ENCODE assay signal across 8 cellular contexts in genomic region chr1:53196485-53197271, GRCh38. TPM values are rescaled to one million over a fixed set of nuclear protein-coding genes. Genes with fewer than 3 reads are reported as not detected.
A peak's percentile ranks its signal among the peaks of the same experiment; 100 is the strongest.
DNase-seq lines count a peak whose midpoint lies in the region; ATAC-seq and TF ChIP-seq lines count a peak whose summit lies in the region.

CPT2 (plus strand) TSS chr1:53196824; CDS start chr1:53196944, 120 bp downstream.

- no peak for TF ChIP-seq CTCF in GM20000 (IDR thresholded peaks at IDR 0.05; ENCODE audit: extremely low read depth, missing control alignments)
- TF ChIP-seq CTCF in lung (IDR thresholded peaks at IDR 0.05; ENCODE audit: control extremely low read depth, extremely low read depth), result no peak

- H3K27ac ChIP-seq in lung (ENCODE audit: low read depth in 1 of 2, low read length in 1 of 2), result peak within 1 kb of the TSS; percentile 99

- WGBS in lung, 2 donors, result 0 to 1% methylated on average over 54 to 57 of the region's 57 CpGs

- peaks cover 0 to 10% of the 10 kb centered on the region in 2 donors for H3K4me1 ChIP-seq in lung (ENCODE audit: control insufficient read depth in 2 of 2, insufficient read depth in 2 of 2, low read length in 2 of 2)

- no peaks in the 10 kb centered on the region for H3K27me3 ChIP-seq in lung (ENCODE audit: control insufficient read depth, insufficient read depth)

- peaks cover 0 to 5% of the 10 kb centered on the region in 2 donors for H3K36me3 ChIP-seq in lung (ENCODE audit: control insufficient read depth in 2 of 2, insufficient read depth in 2 of 2, low read length in 2 of 2)

- peak; percentile 100 for ATAC-seq in lung (ENCODE audit: insufficient read depth, low FRiP score)

- peak within 1 kb of the TSS; percentile 98 for H3K4me3 ChIP-seq in lung

- no peaks in the 10 kb centered on the region for H3K9me3 ChIP-seq in lung (ENCODE audit: control insufficient read depth in 2 of 2, insufficient read depth in 1 of 2, low read length in 1 of 2)

- DNase-seq in CMK (ENCODE audit: low read depth) (peak; percentile 94), GM20000 (ENCODE audit: low spot score) (peak; percentile 99), HT1080 (ENCODE audit: low read depth) (peak; percentile 91), NOMO-1 (lab: John Stamatoyannopoulos, UW; ENCODE audit: unreplicated experiment in 2 of 2) (peak; percentile 93 to 96), lung (ENCODE audit: low spot score) (peak; percentile 92)
- DNase-seq in activated CD8-positive, alpha-beta memory T cell treated with anti-CD3 and anti-CD28 coated beads for 24 hours, result peak; percentile 94
- DNase-seq in effector CD8-positive, alpha-beta T cell (lab: John Stamatoyannopoulos, UW), result peak; percentile 78
- DNase-seq in stimulated activated CD4-positive, alpha-beta T cell treated with anti-CD3 and anti-CD28 coated beads, TNF-alpha, amount 100 ng/mL, for 24 hours (ENCODE audit: low read depth in 3 of 3), result peak; percentile 79 to 92 (median 82)

RNA-seq across cellular contexts. Expression of gene CPT2, which starts in this region (rescaled TPM):
- 15.1 and 23.8 TPM in 2 replicates for total RNA-seq in HT1080 (2014; rRNA removed; shearing (Covaris generic))
- polyA plus RNA-seq in HT1080 (2015; cell fraction: cytosol; rRNA removed), result 17.3 and 17.4 TPM in 2 replicates
- polyA plus RNA-seq in HT1080 (2015; cell fraction: nucleus; rRNA removed), result 22.0 and 26.9 TPM in 2 replicates
- total RNA-seq in lung, result 10 to 100 TPM; 16.3 to 26.4 TPM
- 10 to 100 TPM; 11.5 to 21.1 TPM for polyA plus RNA-seq in lung

Comparison
In these comparisons a context has a peak if more than half of its experiments do, and no peak if none do; other contexts are left out.
1. Peak in every context shown above with its lines: DNase-seq, ATAC-seq, H3K4me3 ChIP-seq and H3K27ac ChIP-seq.